19 cellular contexts compared by ENCODE assay signal in genomic region chr5:78280261-78280660, GRCh38. TPM values are rescaled to one million over a fixed set of nuclear protein-coding genes. Genes with fewer than 3 reads are reported as not detected.
DNase-seq lines count a peak whose midpoint lies in the region; ATAC-seq and TF ChIP-seq lines count a peak whose summit lies in the region.
"Had no signal": no experiment of that assay in that cellular context is flagged by ENCODE, and none has a peak within 500 bp of the region (broad histone marks: within the 10 kb centered on the region; RNA-seq: fewer than 3 reads in every experiment).

No MANE protein-coding gene starts in this region.

- in situ Hi-C loops in G401 (cut with HindIII; ENCODE audit: low sequenced_read_pairs), result no loop called here

- H3K27me3 ChIP-seq in WERI-Rb-1 (ENCODE audit: insufficient read depth, low read depth, severe bottlenecking), result no peaks in the 10 kb centered on the region
- H3K27me3 ChIP-seq in vagina, result no peaks in the 10 kb centered on the region

- DNase-seq in G401 (ENCODE audit: low spot score) (peak; percentile 92), NCI-H446 treated with DMSO at 0.1 percent for 48 hours (lab: John Stamatoyannopoulos, UW) (peak; percentile 85), foreskin melanocyte (peak; percentile 67), putamen (ENCODE audit: low spot score) (peak; percentile 77), WERI-Rb-1 (no peak), T-helper 2 cell (no peak), vagina (ENCODE audit: extremely low spot score in 2 of 2) (no peak)
- DNase-seq: AML-193, COR-L47, EL, H9, IMR-90, Kasumi-1, NCI-H1105 treated with DMSO at 0.1 percent for 48 hours, NCI-H187 treated with DMSO at 0.1 percent for 48 hours, NCI-H82, PC-3 had no signal

- H3K9me3 ChIP-seq in WERI-Rb-1 (ENCODE audit: severe bottlenecking) (no peaks in the 10 kb centered on the region), vagina (no peaks in the 10 kb centered on the region)

- H3K4me1 ChIP-seq in vagina, result no peaks in the 10 kb centered on the region

- no peak overlapping the region for H3K4me3 ChIP-seq in WERI-Rb-1 (ENCODE audit: low read depth, low read length)
- no peak overlapping the region for H3K4me3 ChIP-seq in vagina

- H3K27ac ChIP-seq in WERI-Rb-1 (no peak overlapping the region), vagina (no peak overlapping the region)
- H3K27ac ChIP-seq: RWPE1 had no signal

- no peak for TF ChIP-seq POLR2A in vagina (IDR thresholded peaks at IDR 0.05)

- no peak for ATAC-seq in HG02588 (IDR thresholded peaks at IDR 0.05; ENCODE audit: unreplicated experiment)
- ATAC-seq: PC-3 had no signal

- H3K36me3 ChIP-seq in WERI-Rb-1 (peaks cover 4% of the 10 kb centered on the region; the same call in 1 of the 2 replicates), vagina (no peaks in the 10 kb centered on the region)

- intact Hi-C loops in vagina (cut with DNase I), result no loop called here

- no peak for TF ChIP-seq CTCF in WERI-Rb-1 (IDR thresholded peaks at IDR 0.05; ENCODE audit: low read depth, low read length)
- TF ChIP-seq CTCF in vagina (IDR thresholded peaks at IDR 0.05), result no peak

RNA-seq across cellular contexts. Expression of gene AP3B1, which starts 14.2 kb away (rescaled TPM):
- 50.4 and 128 TPM in 2 replicates for total RNA-seq in G401 (2014; rRNA removed; shearing (Covaris generic))
- 49.6 TPM for total RNA-seq in vagina

Comparison
In these comparisons a context has a peak if more than half of its experiments do, and no peak if none do; other contexts are left out.
1. DNase-seq: peak in G401 (single experiment), NCI-H446 treated with DMSO at 0.1 percent for 48 hours (single experiment), foreskin melanocyte (single experiment) and putamen (single experiment); none in WERI-Rb-1 (single experiment), T-helper 2 cell (0 of 5) and vagina (0 of 2).